In the genomic region with DNA sequence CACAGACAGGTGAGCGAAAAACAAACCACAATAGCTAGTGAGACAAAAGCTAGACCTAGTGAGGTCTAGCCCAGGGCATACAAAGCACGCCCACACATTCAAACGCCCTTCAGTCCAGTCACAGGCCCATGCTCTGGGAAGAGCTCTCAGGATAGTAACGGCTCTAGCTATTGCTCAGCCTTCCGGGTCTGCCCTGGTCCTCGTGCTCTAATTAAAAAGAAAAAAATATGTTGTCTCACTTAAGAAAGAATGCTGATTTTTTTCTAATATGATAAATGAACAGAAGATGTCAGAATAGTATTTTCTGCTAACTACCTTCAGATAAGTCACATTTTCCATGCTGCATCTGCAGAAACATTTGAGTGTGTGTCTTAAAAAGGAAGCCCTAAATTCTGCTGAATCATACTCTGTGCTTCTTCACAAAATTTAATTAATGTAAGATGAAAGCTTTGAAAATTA, we compare ENCODE assay signal across 8 cellular contexts.
DNase-seq lines count a peak whose midpoint lies in the region; ATAC-seq and TF ChIP-seq lines count a peak whose summit lies in the region.

No MANE protein-coding gene starts in this region.

- H4K20me1 ChIP-seq in neural progenitor cell (ENCODE audit: low read depth): no peaks in the 10 kb centered on the region

- no peaks in the 10 kb centered on the region for H3K27me3 Mint-ChIP-seq in CD8-positive, alpha-beta T cell (ENCODE audit: low read depth)
- H3K27me3 Mint-ChIP-seq in neural progenitor cell (ENCODE audit: insufficient read depth, low read depth): no peaks in the 10 kb centered on the region

- peaks cover 7% of the 10 kb centered on the region for H3K9me3 Mint-ChIP-seq in CD8-positive, alpha-beta T cell
- peaks cover 12% of the 10 kb centered on the region for H3K9me3 Mint-ChIP-seq in neural progenitor cell

- H3K4me2 ChIP-seq in neural progenitor cell: peak overlapping the region; percentile 15

- no peaks in the 10 kb centered on the region for H3K36me3 ChIP-seq in CD8-positive, alpha-beta T cell (ENCODE audit: insufficient read depth, low read length)
- H3K36me3 ChIP-seq in Peyer's patch (peaks cover 0 to 18% (median 0%) of the 10 kb centered on the region in 3 donors), colonic mucosa (no peaks in the 10 kb centered on the region), neural progenitor cell (no peaks in the 10 kb centered on the region)

- TF ChIP-seq POLR2A in Peyer's patch (IDR thresholded peaks at IDR 0.05): no peak

- H3K27ac ChIP-seq in CD8-positive, alpha-beta T cell (ENCODE audit: low read depth, low read length): no peak overlapping the region
- peak overlapping the region; percentile 29 to 83 (median 50) for H3K27ac ChIP-seq in Peyer's patch
- H3K27ac ChIP-seq in colonic mucosa: peak overlapping the region; percentile 64
- H3K27ac ChIP-seq in neural progenitor cell: peak overlapping the region; percentile 83

- no peak overlapping the region for H3K4me3 Mint-ChIP-seq in CD8-positive, alpha-beta T cell
- no peak overlapping the region for H3K4me3 Mint-ChIP-seq in neural progenitor cell

- H2AFZ ChIP-seq in neural progenitor cell (replicated peaks): no peak overlapping the region

- no peak for ATAC-seq in CD8-positive, alpha-beta T cell
- ATAC-seq in HG03469 (IDR thresholded peaks at IDR 0.05; ENCODE audit: unreplicated experiment): no peak
- no peak for ATAC-seq in GM21717 (IDR thresholded peaks at IDR 0.05; ENCODE audit: unreplicated experiment)

- DNase-seq in CD8-positive, alpha-beta T cell: no peak
- no peak for DNase-seq in Peyer's patch
- no peak for DNase-seq in colonic mucosa
- peak; percentile 25 for DNase-seq in neural progenitor cell (ENCODE audit: low spot score)
- no peak for DNase-seq in KG1 (lab: John Stamatoyannopoulos, UW)
- no peak for DNase-seq in SKM-1 treated with dmso at 0.1 percent for 144 hours (lab: John Stamatoyannopoulos, UW; ENCODE audit: unreplicated experiment)

- H3K9me3 ChIP-seq in CD8-positive, alpha-beta T cell (ENCODE audit: low read length): no peaks in the 10 kb centered on the region
- H3K9me3 ChIP-seq in Peyer's patch: no peaks in the 10 kb centered on the region
- no peaks in the 10 kb centered on the region for H3K9me3 ChIP-seq in colonic mucosa
- no peaks in the 10 kb centered on the region for H3K9me3 ChIP-seq in neural progenitor cell (ENCODE audit: low read depth)

- no peaks in the 10 kb centered on the region for H3K79me2 ChIP-seq in neural progenitor cell (ENCODE audit: low read depth)

- peaks cover 3% of the 10 kb centered on the region for H3K4me1 ChIP-seq in CD8-positive, alpha-beta T cell (ENCODE audit: insufficient read depth, low read length)
- peaks cover 0 to 14% (median 0%) of the 10 kb centered on the region in 4 donors for H3K4me1 ChIP-seq in Peyer's patch
- peaks cover 7% of the 10 kb centered on the region for H3K4me1 ChIP-seq in colonic mucosa
- H3K4me1 ChIP-seq in neural progenitor cell: peaks cover 29% of the 10 kb centered on the region

- peak overlapping the region; percentile 56 for H3K27ac Mint-ChIP-seq in CD8-positive, alpha-beta T cell
- H3K27ac Mint-ChIP-seq in neural progenitor cell: no peak overlapping the region

- POLR2A ChIA-PET in CD8-positive, alpha-beta T cell (lab: Charles Lee): interaction anchor here (0.7 kb wide), 1 partner anchor 105 kb away, joined by 3 read pairs; no protein-coding TSS in a partner anchor

- H3K36me3 Mint-ChIP-seq in CD8-positive, alpha-beta T cell: peaks cover 23% of the 10 kb centered on the region
- peaks cover 15% of the 10 kb centered on the region for H3K36me3 Mint-ChIP-seq in neural progenitor cell

- TF ChIP-seq CTCF in CD8-positive, alpha-beta T cell (IDR thresholded peaks at IDR 0.05): no peak
- TF ChIP-seq CTCF in Peyer's patch (IDR thresholded peaks at IDR 0.05) (no peak), colonic mucosa (IDR thresholded peaks at IDR 0.05) (no peak), neural progenitor cell (IDR thresholded peaks at IDR 0.05) (no peak)

- no peaks in the 10 kb centered on the region for H3K27me3 ChIP-seq in CD8-positive, alpha-beta T cell (ENCODE audit: insufficient read depth, low read length)
- H3K27me3 ChIP-seq in Peyer's patch: no peaks in the 10 kb centered on the region
- no peaks in the 10 kb centered on the region for H3K27me3 ChIP-seq in colonic mucosa
- H3K27me3 ChIP-seq in neural progenitor cell: no peaks in the 10 kb centered on the region

- CTCF ChIA-PET in CD8-positive, alpha-beta T cell (lab: Charles Lee): interaction anchor here (1.0 to 1.2 kb wide), 2 partner anchors 12 to 23 kb away, joined by 3 to 5 read pairs; no protein-coding TSS in a partner anchor

- H3K4me3 ChIP-seq in CD8-positive, alpha-beta T cell (ENCODE audit: low read depth, low read length): no peak overlapping the region
- no peak overlapping the region for H3K4me3 ChIP-seq in Peyer's patch
- H3K4me3 ChIP-seq in colonic mucosa: no peak overlapping the region
- no peak overlapping the region for H3K4me3 ChIP-seq in neural progenitor cell

- intact Hi-C loops in CD8-positive, alpha-beta T cell (cut with DNase I, micrococcal nuclease): no loop called here
- intact Hi-C loops in colonic mucosa (cut with DNase I): no loop called here

- H3F3A ChIP-seq in neural progenitor cell (ENCODE audit: low read depth): peaks cover 20% of the 10 kb centered on the region

- H3K4me1 Mint-ChIP-seq in CD8-positive, alpha-beta T cell (ENCODE audit: low read depth): peaks cover 19% of the 10 kb centered on the region
- peaks cover 26% of the 10 kb centered on the region for H3K4me1 Mint-ChIP-seq in neural progenitor cell

- no peak overlapping the region for H3K9ac ChIP-seq in colonic mucosa (ENCODE audit: low read depth in 2 of 2, low read length in 2 of 2)
- no peak overlapping the region for H3K9ac ChIP-seq in neural progenitor cell
